18 cellular contexts compared by ENCODE assay signal in genomic region chr7:139457153-139457946, GRCh38. TPM values are rescaled to one million over a fixed set of nuclear protein-coding genes. Genes with fewer than 3 reads are reported as not detected.
DNase-seq lines count a peak whose midpoint lies in the region; ATAC-seq and TF ChIP-seq lines count a peak whose summit lies in the region.
"Had no signal": no experiment of that assay in that cellular context is flagged by ENCODE, and none has a peak within 500 bp of the region (broad histone marks: within the 10 kb centered on the region; RNA-seq: fewer than 3 reads in every experiment).

No MANE protein-coding gene starts in this region.

- ATAC-seq in IMR-90 (ENCODE audit: low read depth) (peak; percentile 51), esophagus mucosa (peak; percentile 96), HG02610 (IDR thresholded peaks at IDR 0.05; ENCODE audit: unreplicated experiment) (no peak), GM21526 (IDR thresholded peaks at IDR 0.05; ENCODE audit: low FRiP score, unreplicated experiment) (no peak)
- no peak for ATAC-seq in effector memory CD8-positive, alpha-beta T cell (replicated peaks)

- H3K9ac ChIP-seq in IMR-90 (ENCODE audit: low read depth, low read length) (no peak overlapping the region), neuronal stem cell (ENCODE audit: low read depth, low read length, poor library complexity) (peak overlapping the region; percentile 21)

- TF ChIP-seq RAD21 in IMR-90 (IDR thresholded peaks at IDR 0.05; ENCODE audit: low read length) = no peak

- H3K27ac Mint-ChIP-seq in effector memory CD8-positive, alpha-beta T cell = no peak overlapping the region
- H3K27ac Mint-ChIP-seq: activated naive CD4-positive, alpha-beta T cell treated with anti-CD3 and anti-CD28 coated beads, Interleukin-2, amount 50 U/mL, for 24 hours had no signal

- H4K91ac ChIP-seq in IMR-90 (ENCODE audit: insufficient read depth, low read depth, low read length) = no peak overlapping the region
- H4K91ac ChIP-seq in neuronal stem cell (ENCODE audit: low read depth, low read length, poor library complexity) = no peak overlapping the region

- no peak for TF ChIP-seq POLR2A in IMR-90 (IDR thresholded peaks at IDR 0.05; ENCODE audit: low read depth, low read length)

- no TSS peak for BruUV-seq in IMR-90 (replicated peaks; lab: Mats Ljungman, UMichigan)

- 85% methylated on average over 6 of the region's 15 CpGs; no CpG with 5 or more reads in 1 of the 2 experiments for WGBS in IMR-90 (ENCODE audit: extremely low coverage in 2 of 2, insufficient read length in 1 of 2), 2 experiments
- WGBS in neuronal stem cell (ENCODE audit: extremely low coverage in 2 of 2, insufficient read length in 2 of 2, insufficient replicate concordance in 1 of 2), 2 donors = no CpG with 5 or more reads among the region's 15 CpGs

- H3K4me2 ChIP-seq in IMR-90 (ENCODE audit: low read depth, low read length) = no peak overlapping the region
- no peak overlapping the region for H3K4me2 ChIP-seq in neuronal stem cell (ENCODE audit: insufficient read depth, low read length, poor library complexity, severe bottlenecking)

- no peak overlapping the region for H3K14ac ChIP-seq in IMR-90 (replicated peaks; ENCODE audit: low read depth, low read length)
- peak overlapping the region; percentile 31 for H3K14ac ChIP-seq in neuronal stem cell (ENCODE audit: low read length)

- peak; percentile 73 for DNase-seq in Daoy (ENCODE audit: low read depth)
- peak; percentile 29 for DNase-seq in IMR-90
- no peak for DNase-seq in neuronal stem cell (ENCODE audit: low spot score)
- no peak for DNase-seq in ascending aorta (ENCODE audit: low spot score in 2 of 2)
- DNase-seq in effector memory CD8-positive, alpha-beta T cell = no peak
- DNase-seq: BE2C; colonic mucosa; DMS79; NCI-H2171 treated with DMSO at 0.1 percent for 48 hours; NK-92 treated with Interleukin-12 subunit alpha and Interleukin-12 subunit beta, amount 100 ng/mL, for 24 hours; stimulated activated CD4-positive, alpha-beta T cell treated with anti-CD3 and anti-CD28 coated beads, Interleukin-1b, Interleukin-23, amount 100 ng/mL, for 48 hours; WERI-Rb-1 had no signal

- CTCF ChIA-PET in IMR-90 (lab: Yijun Ruan, JAX) = no interaction called here

- no peak overlapping the region for H2BK120ac ChIP-seq in IMR-90 (ENCODE audit: low read depth, low read length)
- H2BK120ac ChIP-seq in neuronal stem cell (ENCODE audit: low read depth, low read length) = no peak overlapping the region

- H3K9me3 Mint-ChIP-seq in effector memory CD8-positive, alpha-beta T cell = no peaks in the 10 kb centered on the region
- H3K9me3 Mint-ChIP-seq: activated naive CD4-positive, alpha-beta T cell treated with anti-CD3 and anti-CD28 coated beads, Interleukin-2, amount 50 U/mL, for 24 hours had no signal

- H2BK12ac ChIP-seq in neuronal stem cell (ENCODE audit: low read length) = peak overlapping the region; percentile 46

- no peak overlapping the region for H4K8ac ChIP-seq in IMR-90 (ENCODE audit: low read depth in 2 of 2, low read length in 2 of 2)
- peak overlapping the region; percentile 65 for H4K8ac ChIP-seq in neuronal stem cell (ENCODE audit: low read depth, low read length)

- H3K9me3 ChIP-seq in IMR-90 (ENCODE audit: control insufficient read depth, insufficient read depth, low read length) (no peaks in the 10 kb centered on the region; the same call in 1 of the 2 replicates), neuronal stem cell (replicated peaks in 1 of 2; ENCODE audit: control insufficient read depth in 2 of 2, insufficient read depth in 1 of 2, low read depth in 1 of 2, low read length in 2 of 2) (no peaks in the 10 kb centered on the region), ascending aorta (no peaks in the 10 kb centered on the region)
- H3K9me3 ChIP-seq: BE2C, colonic mucosa had no signal

- no peaks in the 10 kb centered on the region for H3K27me3 Mint-ChIP-seq in effector memory CD8-positive, alpha-beta T cell
- H3K27me3 Mint-ChIP-seq: activated naive CD4-positive, alpha-beta T cell treated with anti-CD3 and anti-CD28 coated beads, Interleukin-2, amount 50 U/mL, for 24 hours had no signal

- in situ Hi-C loops in IMR-90 (cut with MboI; ENCODE audit: low sequenced_read_pairs) = no loop called here

- H2AK9ac ChIP-seq in IMR-90 (replicated peaks; ENCODE audit: low read depth, low read length, poor library complexity) = no peak overlapping the region

- H3K4me1 ChIP-seq in IMR-90 (ENCODE audit: control insufficient read depth, insufficient read depth, low read length) (peaks cover 4% of the 10 kb centered on the region; the same call in 1 of the 2 replicates), neuronal stem cell (ENCODE audit: control insufficient read depth in 2 of 2, insufficient read depth in 1 of 2, low read depth in 1 of 2, low read length in 2 of 2) (peaks cover 4 to 11% of the 10 kb centered on the region in 2 donors), ascending aorta (peaks cover 6 to 10% of the 10 kb centered on the region in 2 donors)
- H3K4me1 ChIP-seq: colonic mucosa had no signal

- H3K18ac ChIP-seq in IMR-90 (ENCODE audit: low read depth, low read length) (no peak overlapping the region), neuronal stem cell (ENCODE audit: low read length) (peak overlapping the region; percentile 89)

- H3K4me3 Mint-ChIP-seq in effector memory CD8-positive, alpha-beta T cell = no peak overlapping the region
- H3K4me3 Mint-ChIP-seq: activated naive CD4-positive, alpha-beta T cell treated with anti-CD3 and anti-CD28 coated beads, Interleukin-2, amount 50 U/mL, for 24 hours had no signal

- no peak overlapping the region for H3K4me3 ChIP-seq in IMR-90 (ENCODE audit: insufficient read depth, low read depth, low read length)
- H3K4me3 ChIP-seq in neuronal stem cell (ENCODE audit: low read length in 2 of 2) = no peak overlapping the region
- no peak overlapping the region for H3K4me3 ChIP-seq in ascending aorta
- H3K4me3 ChIP-seq: colonic mucosa had no signal

- H4K20me1 ChIP-seq in IMR-90 (ENCODE audit: insufficient read depth, low read length) = no peaks in the 10 kb centered on the region

- no peak overlapping the region for H3K27ac ChIP-seq in IMR-90 (ENCODE audit: insufficient read depth, low read length)
- H3K27ac ChIP-seq in neuronal stem cell (replicated peaks; ENCODE audit: low read length) = peak overlapping the region; percentile 52
- no peak overlapping the region for H3K27ac ChIP-seq in ascending aorta
- H3K27ac ChIP-seq: colonic mucosa, HL-60, WERI-Rb-1 had no signal

- H2BK5ac ChIP-seq in IMR-90 (ENCODE audit: low read depth, low read length, poor library complexity, severe bottlenecking) (no peak overlapping the region), neuronal stem cell (ENCODE audit: low read length) (peak overlapping the region; percentile 82)

- H2BK15ac ChIP-seq in IMR-90 (ENCODE audit: low read depth, low read length) (no peak overlapping the region), neuronal stem cell (ENCODE audit: low read length) (peak overlapping the region; percentile 64)

- peaks cover 5% of the 10 kb centered on the region for H3K36me3 Mint-ChIP-seq in effector memory CD8-positive, alpha-beta T cell (ENCODE audit: insufficient read depth)
- H3K36me3 Mint-ChIP-seq: activated naive CD4-positive, alpha-beta T cell treated with anti-CD3 and anti-CD28 coated beads, Interleukin-2, amount 50 U/mL, for 24 hours had no signal

- H3K4me1 Mint-ChIP-seq in effector memory CD8-positive, alpha-beta T cell (ENCODE audit: low read depth in 2 of 2) = no peaks in the 10 kb centered on the region
- H3K4me1 Mint-ChIP-seq: activated naive CD4-positive, alpha-beta T cell treated with anti-CD3 and anti-CD28 coated beads, Interleukin-2, amount 50 U/mL, for 24 hours had no signal

- no peak for TF ChIP-seq CTCF in IMR-90 (conservative IDR thresholded peaks at IDR 0.05; ENCODE audit: low read depth, low read length)
- no peak for TF ChIP-seq CTCF in ascending aorta (IDR thresholded peaks at IDR 0.05)

- intact Hi-C loops in IMR-90 (cut with micrococcal nuclease) = no loop called here
- intact Hi-C loops in ascending aorta (cut with DNase I) = no loop called here

- no peaks in the 10 kb centered on the region for H3K36me3 ChIP-seq in IMR-90 (ENCODE audit: control insufficient read depth, insufficient read depth, low read length)
- no peaks in the 10 kb centered on the region for H3K36me3 ChIP-seq in neuronal stem cell (replicated peaks in 1 of 2; ENCODE audit: control insufficient read depth in 2 of 2, insufficient read depth in 2 of 2, low read length in 2 of 2)
- H3K36me3 ChIP-seq in ascending aorta = no peaks in the 10 kb centered on the region
- H3K36me3 ChIP-seq: BE2C, colonic mucosa, WERI-Rb-1 had no signal

- H3K23ac ChIP-seq in IMR-90 (ENCODE audit: low read depth, low read length) (no peak overlapping the region), neuronal stem cell (ENCODE audit: low read depth, low read length, poor library complexity) (no peak overlapping the region)

- POLR2A ChIA-PET in IMR-90 (lab: Charles Lee; ENCODE audit: unreplicated experiment) = no interaction called here

- no peak overlapping the region for H2AK5ac ChIP-seq in IMR-90 (ENCODE audit: low read depth, low read length)
- peak overlapping the region; percentile 77 for H2AK5ac ChIP-seq in neuronal stem cell (ENCODE audit: low read depth, low read length)

- H3K4ac ChIP-seq in IMR-90 (ENCODE audit: low read depth, low read length) (no peak overlapping the region), neuronal stem cell (ENCODE audit: low read length) (no peak overlapping the region)

- no peaks in the 10 kb centered on the region for H3K79me1 ChIP-seq in IMR-90 (ENCODE audit: low read depth in 1 of 2, low read length in 2 of 2)
- no peaks in the 10 kb centered on the region for H3K79me1 ChIP-seq in neuronal stem cell (ENCODE audit: low read depth, low read length)

- no peak overlapping the region for H3K56ac ChIP-seq in IMR-90 (ENCODE audit: extremely low read depth, insufficient read depth, low read length)

- H3K27me3 ChIP-seq in IMR-90 (ENCODE audit: control insufficient read depth, insufficient read depth, low read length) (peaks cover 10% of the 10 kb centered on the region), neuronal stem cell (ENCODE audit: control insufficient read depth in 3 of 3, insufficient read depth in 3 of 3, low read depth in 1 of 3, low read length in 3 of 3) (no peaks in the 10 kb centered on the region), ascending aorta (no peaks in the 10 kb centered on the region)
- H3K27me3 ChIP-seq: BE2C, colonic mucosa had no signal

- no peaks in the 10 kb centered on the region for H3K9me1 ChIP-seq in IMR-90 (ENCODE audit: insufficient read depth, low read length)

- dilution Hi-C loops in IMR-90 (cut with HindIII; ENCODE audit: low sequenced_read_pairs, unreplicated experiment) = no loop called here

- peak overlapping the region; percentile 58 for H2AFZ ChIP-seq in IMR-90 (replicated peaks; ENCODE audit: low read length, poor library complexity)
- H2AFZ ChIP-seq in neuronal stem cell (ENCODE audit: low read length) = peak overlapping the region; percentile 46

- H2BK20ac ChIP-seq in IMR-90 (ENCODE audit: low read depth, low read length) = no peak overlapping the region

- H4K5ac ChIP-seq in IMR-90 (ENCODE audit: low read depth, low read length) = no peak overlapping the region

RNA-seq across cellular contexts. Expression of gene KLRG2, which starts 26.1 kb away (rescaled TPM):
- total RNA-seq in Daoy (2014; rRNA removed; shearing (Covaris generic)) = 1.8 and 2.6 TPM in 2 replicates
- total RNA-seq in IMR-90 (2012; rRNA removed) = under 0.01 TPM in 1 of 2 replicates, not detected in the other
- polyA plus RNA-seq in IMR-90 (2012; rRNA removed) = 0.03 and 0.04 TPM in 2 replicates
- 0.01 and 0.03 TPM in 2 replicates for polyA plus RNA-seq in IMR-90 (2012; cell fraction: cytosol; rRNA removed)
- polyA plus RNA-seq in IMR-90 (2012; cell fraction: nucleus; rRNA removed; ENCODE audit: low replicate concordance) = not detected in 2 replicates
- total RNA-seq in esophagus mucosa = 7.9 TPM
- 0.49 TPM for polyA plus RNA-seq in neuronal stem cell (2013, experiment 1 of 2)
- polyA plus RNA-seq in neuronal stem cell (2013, experiment 2 of 2) = 0.58 TPM
- not detected for total RNA-seq in ascending aorta
- total RNA-seq: urinary bladder had no signal

Comparison
In these comparisons a context has a peak if more than half of its experiments do, and no peak if none do; other contexts are left out.
1. DNase-seq: peak in Daoy (single experiment) and IMR-90 (single experiment); none in neuronal stem cell (single experiment), ascending aorta (0 of 2) and effector memory CD8-positive, alpha-beta T cell (0 of 3).
2. ATAC-seq: peak in IMR-90 (single experiment) and esophagus mucosa (single experiment); none in HG02610 (single experiment), GM21526 (single experiment) and effector memory CD8-positive, alpha-beta T cell (single experiment).